In the genomic region with DNA sequence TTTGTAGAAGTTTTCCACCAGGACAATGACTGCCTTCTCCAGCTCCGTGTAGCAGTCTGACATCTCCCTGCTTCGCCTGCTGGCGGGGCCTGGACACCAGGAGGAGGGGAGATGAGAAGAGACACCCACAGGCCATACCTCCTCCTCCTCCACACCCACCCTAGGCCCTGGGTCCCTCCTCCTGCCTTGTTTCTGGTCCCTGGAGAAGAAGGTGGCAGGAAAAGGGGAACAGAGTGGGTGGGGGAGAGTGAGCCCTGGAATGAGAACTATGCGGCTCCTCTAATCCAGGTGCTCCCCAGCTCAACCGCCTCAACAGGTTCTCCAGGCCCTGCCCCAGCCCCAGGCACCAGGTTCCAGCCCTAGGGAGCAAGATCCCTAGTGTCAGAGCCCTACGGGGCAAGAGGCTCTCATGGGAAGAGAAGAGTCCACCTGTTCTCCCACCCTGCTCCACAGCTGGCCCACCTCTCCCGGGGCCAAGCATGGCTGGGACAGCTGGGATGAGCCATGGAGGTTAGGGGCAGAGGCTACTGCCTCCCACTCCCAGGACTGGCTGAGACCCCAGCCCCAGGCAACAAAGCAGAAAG, we compare ENCODE assay signal across 11 cellular contexts. TPM values are rescaled to one million over a fixed set of nuclear protein-coding genes. Genes with fewer than 3 reads are reported as not detected.
DNase-seq lines count a peak whose midpoint lies in the region; ATAC-seq, FAIRE-seq and TF ChIP-seq lines count a peak whose summit lies in the region.
"Had no signal": no experiment of that assay in that cellular context is flagged by ENCODE, and none has a peak within 500 bp of the region (broad histone marks: within the 10 kb centered on the region; RNA-seq: fewer than 3 reads in every experiment).

No MANE protein-coding gene starts in this region.

- H3K36me3 Mint-ChIP-seq in H9 (ENCODE audit: insufficient read depth in 1 of 3, low read depth in 3 of 3), result peaks cover 0 to 6% (median 4%) of the 10 kb centered on the region in 3 experiments; a peak in 3 of 7 replicates
- H3K36me3 Mint-ChIP-seq in stimulated activated effector memory CD8-positive, alpha-beta T cell treated with anti-CD3 and anti-CD28 coated beads, Interleukin-12 subunit alpha, Interleukin-12 subunit beta, amount 100 ng/mL, for 72 hours, result no peaks in the 10 kb centered on the region

- no peak overlapping the region for H2BK20ac ChIP-seq in H9 (ENCODE audit: low read depth, low read length, poor library complexity, severe bottlenecking)

- no peak overlapping the region for H3K4me3 Mint-ChIP-seq in H9
- H3K4me3 Mint-ChIP-seq in stimulated activated effector memory CD8-positive, alpha-beta T cell treated with anti-CD3 and anti-CD28 coated beads, Interleukin-12 subunit alpha, Interleukin-12 subunit beta, amount 100 ng/mL, for 72 hours, result no peak overlapping the region

- POLR2A ChIA-PET in K562 (lab: Yijun Ruan, JAX), result interaction anchor here (0.5 to 4.1 kb wide), 7 partner anchors 9 to 541 kb away, joined by 3 to 23 read pairs (median 3); a partner anchor contains a TSS

- H3K4ac ChIP-seq in H9 (ENCODE audit: low read depth, low read length), result no peak overlapping the region

- TF ChIP-seq CTCF in H9 (conservative IDR thresholded peaks at IDR 0.05) (no peak), K562 (IDR thresholded peaks at IDR 0.05 in 2 of 3, conservative IDR thresholded peaks at IDR 0.05 in 1 of 3; ENCODE audit: insufficient read depth in 2 of 3, low read depth in 1 of 3, low read length in 3 of 3) (no peak), lower leg skin (IDR thresholded peaks at IDR 0.05) (no peak)

- no peak for TF ChIP-seq EP300 in K562 (IDR thresholded peaks at IDR 0.05; ENCODE audit: low read length)

- H3K4me2 ChIP-seq in H9 (ENCODE audit: insufficient read depth, insufficient read length, low read length) (no peak overlapping the region), K562 (ENCODE audit: insufficient read depth, low read length) (no peak overlapping the region)

- no peak overlapping the region for H2BK12ac ChIP-seq in H9 (ENCODE audit: insufficient read length, low read depth, low read length)

- H2AFZ ChIP-seq in H9 (ENCODE audit: low read length) (no peak overlapping the region), K562 (ENCODE audit: low read depth, low read length) (0 out of 2 replicates have a peak overlapping the region, but pooled peaks have one; percentile 17)

- H4K20me1 ChIP-seq in H9 (ENCODE audit: control insufficient read depth, insufficient read depth, insufficient read length) (no peaks in the 10 kb centered on the region), K562 (replicated peaks; ENCODE audit: control insufficient read depth, insufficient read depth, low read length) (no peaks in the 10 kb centered on the region)

- peak; percentile 19 for FAIRE-seq in K562 (lab: Jason Lieb, UNC)
- FAIRE-seq: endometrium had no signal

- H3K79me2 ChIP-seq in H9 (ENCODE audit: insufficient read depth, low read length) (no peaks in the 10 kb centered on the region), K562 (ENCODE audit: control insufficient read depth, insufficient read depth, low read length) (no peaks in the 10 kb centered on the region)

- H3T11ph ChIP-seq in H9 (ENCODE audit: low read length), result no peak overlapping the region

- H4K8ac ChIP-seq in H9 (replicated peaks; ENCODE audit: insufficient read length, low read depth, low read length), result no peak overlapping the region

- no peak overlapping the region for H3K56ac ChIP-seq in H9 (ENCODE audit: insufficient read length, low read depth, low read length)

- CTCF ChIA-PET in K562 (lab: Yijun Ruan, JAX; ENCODE audit: low intra/inter-chr PET ratio), result no interaction called here

- H3K27ac Mint-ChIP-seq in H9, result peak overlapping the region in 1 of 3 experiments; percentile 78; a peak in 1 of 7 replicates
- peak overlapping the region; percentile 48 for H3K27ac Mint-ChIP-seq in stimulated activated effector memory CD8-positive, alpha-beta T cell treated with anti-CD3 and anti-CD28 coated beads, Interleukin-12 subunit alpha, Interleukin-12 subunit beta, amount 100 ng/mL, for 72 hours

- no peak overlapping the region for H4K5ac ChIP-seq in H9 (ENCODE audit: insufficient read length, low read depth, low read length)

- H3K14ac ChIP-seq in H9 (ENCODE audit: insufficient read depth, low read length), result peak overlapping the region; percentile 45; the same call in 1 of the 2 replicates

- H3K23me2 ChIP-seq in H9 (ENCODE audit: insufficient read length, low read depth, low read length, poor library complexity, severe bottlenecking), result peaks cover 3% of the 10 kb centered on the region

- H3K36me3 ChIP-seq in K562 (ENCODE audit: control insufficient read depth, insufficient read depth, low read length), result no peaks in the 10 kb centered on the region

- H3K27me3 ChIP-seq in H9 (ENCODE audit: insufficient read depth, low read length) (no peaks in the 10 kb centered on the region), K562 (ENCODE audit: control insufficient read depth in 2 of 2, insufficient read depth in 2 of 2, low read length in 2 of 2) (no peaks in the 10 kb centered on the region)

- H4K91ac ChIP-seq in H9 (ENCODE audit: insufficient read length, low read depth, low read length), result no peak overlapping the region

- H3K27ac ChIP-seq in H9 (ENCODE audit: insufficient read length, low read depth, low read length) (no peak overlapping the region), K562 (ENCODE audit: extremely low read depth, low read depth, low read length) (no peak overlapping the region)

- no peak overlapping the region for H3K23ac ChIP-seq in H9 (ENCODE audit: insufficient read length, low read depth, low read length)

- H3K79me1 ChIP-seq in H9 (ENCODE audit: insufficient read depth, low read depth, low read length, poor library complexity, severe bottlenecking), result no peaks in the 10 kb centered on the region

- H3K4me3 ChIP-seq in K562 (no peak overlapping the region), lower leg skin (ENCODE audit: low read depth, poor library complexity, severe bottlenecking) (no peak overlapping the region)

- no CpG with 5 or more reads among the region's 7 CpGs for WGBS in H9 (ENCODE audit: extremely low coverage, insufficient read length, low lambda C conversion rate)
- WGBS in K562 (ENCODE audit: insufficient coverage, low coverage, missing lambda C conversion rate), result 62% methylated on average over 7 of the region's 7 CpGs
- WGBS in lower leg skin, 2 donors, result 37 to 39% methylated on average over 6 to 7 of the region's 7 CpGs

- no peaks in the 10 kb centered on the region for H3K9me3 ChIP-seq in H9 (ENCODE audit: control insufficient read depth, low read depth, low read length)
- H3K9me3 ChIP-seq in K562 (replicated peaks; ENCODE audit: control insufficient read depth, insufficient read depth, low read depth, low read length), result no peaks in the 10 kb centered on the region

- TF ChIP-seq RAD21 in K562 (CRISPR knock-in tag; conservative IDR thresholded peaks at IDR 0.05 in 1 of 2, IDR thresholded peaks at IDR 0.05 in 1 of 2), result no peak

- peak overlapping the region; percentile 27 for H3K18ac ChIP-seq in H9 (ENCODE audit: insufficient read length, low read depth, low read length)

- ATAC-seq in K562, result peak; percentile 22; the same call in 2 of the 3 replicates
- no peak for ATAC-seq in stimulated activated effector memory CD8-positive, alpha-beta T cell treated with anti-CD3 and anti-CD28 coated beads, Interleukin-12 subunit alpha, Interleukin-12 subunit beta, amount 100 ng/mL, for 72 hours
- ATAC-seq in HG03135 (IDR thresholded peaks at IDR 0.05; ENCODE audit: unreplicated experiment), result no peak

- H2BK15ac ChIP-seq in H9 (ENCODE audit: low read depth, low read length), result no peak overlapping the region

- H3K4me1 ChIP-seq in H9 (ENCODE audit: insufficient read depth, low read length), result peaks cover 9% of the 10 kb centered on the region; the same call in 1 of the 2 replicates
- H3K4me1 ChIP-seq in K562 (replicated peaks in 1 of 2; ENCODE audit: control insufficient read depth in 2 of 2, insufficient read depth in 2 of 2, low read length in 2 of 2), result peaks cover 30 to 47% of the 10 kb centered on the region in 2 experiments

- peaks cover 6% of the 10 kb centered on the region for H3K9me1 ChIP-seq in K562 (ENCODE audit: control insufficient read depth, insufficient read depth, low read length)

- DNase-seq in H9 (no peak), K562 (ENCODE audit: extremely low read depth in 1 of 4, low spot score in 3 of 4) (no peak), kidney glomerular epithelial cell (lab: John Stamatoyannopoulos, UW) (peak; percentile 30), AG20443 (ENCODE audit: low spot score) (no peak), DMS 273 treated with DMSO at 0.1 percent for 48 hours (lab: John Stamatoyannopoulos, UW) (no peak), lower leg skin (ENCODE audit: low spot score in 2 of 2) (no peak)
- DNase-seq in stimulated activated effector memory CD8-positive, alpha-beta T cell treated with anti-CD3 and anti-CD28 coated beads, Interleukin-12 subunit alpha, Interleukin-12 subunit beta, amount 100 ng/mL, for 72 hours (ENCODE audit: low spot score in 2 of 2), result no peak
- DNase-seq: OCI-M1 had no signal

- no peak overlapping the region for H2BK120ac ChIP-seq in H9 (ENCODE audit: low read depth, low read length, poor library complexity, severe bottlenecking)

- no peak overlapping the region for H2AK5ac ChIP-seq in H9 (ENCODE audit: insufficient read length, low read length)

- in situ Hi-C loops in K562 (cut with MboI), result no loop called here

- TF ChIP-seq POLR2A in K562 (conservative IDR thresholded peaks at IDR 0.05) (no peak), lower leg skin (IDR thresholded peaks at IDR 0.05) (no peak)

- H3K9ac ChIP-seq in H9 (ENCODE audit: extremely low read depth, insufficient read length, low read length), result no peak overlapping the region
- peak overlapping the region in 1 of 2 experiments; percentile 79; a peak in 2 of 4 replicates for H3K9ac ChIP-seq in K562 (ENCODE audit: insufficient read depth in 1 of 2, low read depth in 2 of 2, low read length in 2 of 2)

- peaks cover 2% of the 10 kb centered on the region for H3K27me3 Mint-ChIP-seq in H9 (ENCODE audit: low read depth)

- no peaks in the 10 kb centered on the region for H3K9me3 Mint-ChIP-seq in H9
- H3K9me3 Mint-ChIP-seq in stimulated activated effector memory CD8-positive, alpha-beta T cell treated with anti-CD3 and anti-CD28 coated beads, Interleukin-12 subunit alpha, Interleukin-12 subunit beta, amount 100 ng/mL, for 72 hours, result no peaks in the 10 kb centered on the region

- BruUV-seq in K562 (replicated peaks; lab: Mats Ljungman, UMichigan), result no TSS peak

- no peak overlapping the region for H2BK5ac ChIP-seq in H9 (ENCODE audit: insufficient read length, low read length)

- peaks cover 34 to 44% of the 10 kb centered on the region in 2 experiments for H3K4me1 Mint-ChIP-seq in H9
- peaks cover 5% of the 10 kb centered on the region for H3K4me1 Mint-ChIP-seq in stimulated activated effector memory CD8-positive, alpha-beta T cell treated with anti-CD3 and anti-CD28 coated beads, Interleukin-12 subunit alpha, Interleukin-12 subunit beta, amount 100 ng/mL, for 72 hours

- intact Hi-C loops in K562 (cut with micrococcal nuclease), result no loop called here
- intact Hi-C loops in lower leg skin (cut with DNase I; ENCODE audit: low total_unique reads), result no loop called here

RNA-seq across cellular contexts. Expression of a gene that starts 4.8 kb away (rescaled TPM):
- total RNA-seq in H9 (2021) (8.0 and 8.2 TPM in 2 replicates), K562 (2014; rRNA removed) (1.6 and 2.8 TPM in 2 replicates), K562 (2014; rRNA removed; fragmentation: Illumina TruSeq; extraction: Trizol) (1.4 and 2.4 TPM in 2 replicates), K562 (2015; rRNA removed; fragmentation: Illumina TruSeq; extraction: Trizol) (1.8 and 2.2 TPM in 2 replicates), K562 (2021) (3.2 and 4.3 TPM in 2 replicates), lower leg skin (100 to 1,000 TPM; 289 to 390 (median 329) TPM)
- 0.65 and 1.3 TPM in 2 replicates for total RNA-seq in K562 (2011; cell fraction: chromatin; rRNA removed; ENCODE audit: low replicate concordance)
- 0.92 and 1.3 TPM in 2 replicates for total RNA-seq in K562 (2011; cell fraction: nucleolus; rRNA removed)
- 0.59 and 0.69 TPM in 2 replicates for total RNA-seq in K562 (2011; cell fraction: nucleoplasm; rRNA removed)
- polyA plus RNA-seq in K562 (2011; rRNA removed) (2.1 and 6.1 TPM in 2 replicates), K562 (2014; fragmentation: Illumina TruSeq; extraction: Trizol) (4.8 and 6.1 TPM in 2 replicates), K562 (2014; fragmentation: Nextera tagmentation; extraction: Ambion mirVana) (1 to 10 TPM; 2.0 to 5.0 TPM), K562 (2014; rRNA removed) (6.9 and 9.0 TPM in 2 replicates)
- 2.9 and 14.8 TPM in 2 replicates for polyA plus RNA-seq in K562 (2011; cell fraction: cytosol; rRNA removed)
- 0.81 and 4.1 TPM in 2 replicates for polyA plus RNA-seq in K562 (2011; cell fraction: nucleus; rRNA removed)
- 4.6 and 5.8 TPM in 2 replicates for polyA plus RNA-seq in K562 (2012)
- polyA minus RNA-seq in K562 (2011; rRNA and poly(A)+ RNA removed), result 0.63 and 1.3 TPM in 2 replicates
- 5.4 and 6.1 TPM in 2 replicates for polyA minus RNA-seq in K562 (2011; cell fraction: cytosol; rRNA and poly(A)+ RNA removed)
- 0.33 and 1.9 TPM in 2 replicates for polyA minus RNA-seq in K562 (2011; cell fraction: nucleus; rRNA and poly(A)+ RNA removed)

RNA-seq across cellular contexts. Expression of a gene that starts 7.9 kb away (rescaled TPM):
- total RNA-seq in H9 (2021) (0.63 and 0.66 TPM in 2 replicates), K562 (2014; rRNA removed) (0.41 TPM in 1 of 2 replicates, not detected in the other), K562 (2014; rRNA removed; fragmentation: Illumina TruSeq; extraction: Trizol) (0.15 TPM in 1 of 2 replicates, not detected in the other), K562 (2015; rRNA removed; fragmentation: Illumina TruSeq; extraction: Trizol) (not detected in 2 replicates), K562 (2021) (0.24 and 0.25 TPM in 2 replicates), lower leg skin (100 to 1,000 TPM; 416 to 668 (median 495) TPM)
- total RNA-seq in K562 (2011; cell fraction: chromatin; rRNA removed; ENCODE audit: low replicate concordance), result 0.51 TPM in 1 of 2 replicates, not detected in the other
- 1.5 TPM in 1 of 2 replicates, not detected in the other for total RNA-seq in K562 (2011; cell fraction: nucleolus; rRNA removed)
- total RNA-seq in K562 (2011; cell fraction: nucleoplasm; rRNA removed), result not detected in 2 replicates
- polyA plus RNA-seq in K562 (2011; rRNA removed) (0.24 TPM in 1 of 2 replicates, not detected in the other), K562 (2014; fragmentation: Illumina TruSeq; extraction: Trizol) (0.52 TPM in 1 of 2 replicates, not detected in the other), K562 (2014; fragmentation: Nextera tagmentation; extraction: Ambion mirVana) (under 1 TPM in 1 of 2 experiments, not detected in 1; 0.10 TPM), K562 (2014; rRNA removed) (0.59 and 0.64 TPM in 2 replicates)
- polyA plus RNA-seq in K562 (2011; cell fraction: cytosol; rRNA removed), result 0.07 and 0.21 TPM in 2 replicates
- polyA plus RNA-seq in K562 (2011; cell fraction: nucleus; rRNA removed), result 0.27 and 0.64 TPM in 2 replicates
- 0.15 and 0.20 TPM in 2 replicates for polyA plus RNA-seq in K562 (2012)
- 0.21 TPM in 1 of 2 replicates, not detected in the other for polyA minus RNA-seq in K562 (2011; rRNA and poly(A)+ RNA removed)
- not detected in 2 replicates for polyA minus RNA-seq in K562 (2011; cell fraction: cytosol; rRNA and poly(A)+ RNA removed)
- polyA minus RNA-seq in K562 (2011; cell fraction: nucleus; rRNA and poly(A)+ RNA removed), result not detected in 2 replicates
- total RNA-seq: posterior vena cava had no signal

RNA-seq across cellular contexts. Expression of a gene that starts 19.1 kb away (rescaled TPM):
- 55.0 and 64.5 TPM in 2 replicates for total RNA-seq in H9 (2021)
- 24.7 and 50.2 TPM in 2 replicates for total RNA-seq in K562 (2011; cell fraction: chromatin; rRNA removed; ENCODE audit: low replicate concordance)
- 28.6 and 31.2 TPM in 2 replicates for total RNA-seq in K562 (2011; cell fraction: nucleolus; rRNA removed)
- 27.3 and 31.8 TPM in 2 replicates for total RNA-seq in K562 (2011; cell fraction: nucleoplasm; rRNA removed)
- 48.8 and 58.0 TPM in 2 replicates for total RNA-seq in K562 (2014; rRNA removed)
- total RNA-seq in K562 (2014; rRNA removed; fragmentation: Illumina TruSeq; extraction: Trizol), result 45.6 and 53.8 TPM in 2 replicates
- 46.5 and 49.2 TPM in 2 replicates for total RNA-seq in K562 (2015; rRNA removed; fragmentation: Illumina TruSeq; extraction: Trizol)
- 41.9 and 43.3 TPM in 2 replicates for total RNA-seq in K562 (2021)
- 82.1 and 112 TPM in 2 replicates for polyA plus RNA-seq in K562 (2011; rRNA removed)
- 76.6 and 95.8 TPM in 2 replicates for polyA plus RNA-seq in K562 (2011; cell fraction: cytosol; rRNA removed)
- polyA plus RNA-seq in K562 (2011; cell fraction: nucleus; rRNA removed), result 77.0 and 81.9 TPM in 2 replicates
- 90.6 and 94.3 TPM in 2 replicates for polyA plus RNA-seq in K562 (2012)
- 46.5 and 51.4 TPM in 2 replicates for polyA plus RNA-seq in K562 (2014; fragmentation: Illumina TruSeq; extraction: Trizol)
- polyA plus RNA-seq in K562 (2014; fragmentation: Nextera tagmentation; extraction: Ambion mirVana), result 100 to 1,000 TPM; 128 to 129 TPM
- 101 and 114 TPM in 2 replicates for polyA plus RNA-seq in K562 (2014; rRNA removed)
- polyA minus RNA-seq in K562 (2011; rRNA and poly(A)+ RNA removed), result 26.7 and 43.1 TPM in 2 replicates
- 9.8 and 13.9 TPM in 2 replicates for polyA minus RNA-seq in K562 (2011; cell fraction: cytosol; rRNA and poly(A)+ RNA removed)
- 8.0 and 9.2 TPM in 2 replicates for polyA minus RNA-seq in K562 (2011; cell fraction: nucleus; rRNA and poly(A)+ RNA removed)
- 10 to 100 TPM; 44.1 to 72.8 (median 47.2) TPM for total RNA-seq in lower leg skin

RNA-seq across cellular contexts. Expression of a gene that starts 20.1 kb away (rescaled TPM):
- total RNA-seq in H9 (2021) (1.1 TPM in 1 of 2 replicates, not detected in the other), K562 (2014; rRNA removed) (16.1 and 22.4 TPM in 2 replicates), K562 (2014; rRNA removed; fragmentation: Illumina TruSeq; extraction: Trizol) (4.6 and 5.7 TPM in 2 replicates), K562 (2015; rRNA removed; fragmentation: Illumina TruSeq; extraction: Trizol) (7.9 TPM in 2 replicates), K562 (2021) (12.7 and 14.1 TPM in 2 replicates), lower leg skin (10 to 100 TPM in 3 of 4 donors, 1 to 10 TPM in 1; 8.7 to 33.5 (median 23.8) TPM)
- total RNA-seq in K562 (2011; cell fraction: chromatin; rRNA removed; ENCODE audit: low replicate concordance), result 3.4 and 6.9 TPM in 2 replicates
- 4.8 and 6.3 TPM in 2 replicates for total RNA-seq in K562 (2011; cell fraction: nucleolus; rRNA removed)
- total RNA-seq in K562 (2011; cell fraction: nucleoplasm; rRNA removed), result 5.9 and 8.4 TPM in 2 replicates
- polyA plus RNA-seq in K562 (2011; rRNA removed) (27.3 and 30.1 TPM in 2 replicates), K562 (2014; fragmentation: Illumina TruSeq; extraction: Trizol) (14.4 and 15.0 TPM in 2 replicates), K562 (2014; fragmentation: Nextera tagmentation; extraction: Ambion mirVana) (under 1 TPM; 0.44 to 0.53 TPM), K562 (2014; rRNA removed) (24.4 and 27.1 TPM in 2 replicates)
- 46.4 and 48.5 TPM in 2 replicates for polyA plus RNA-seq in K562 (2011; cell fraction: cytosol; rRNA removed)
- 10.6 and 11.0 TPM in 2 replicates for polyA plus RNA-seq in K562 (2011; cell fraction: nucleus; rRNA removed)
- 27.9 and 39.5 TPM in 2 replicates for polyA plus RNA-seq in K562 (2012)
- polyA minus RNA-seq in K562 (2011; rRNA and poly(A)+ RNA removed), result 12.5 and 25.6 TPM in 2 replicates
- 11.0 and 12.5 TPM in 2 replicates for polyA minus RNA-seq in K562 (2011; cell fraction: cytosol; rRNA and poly(A)+ RNA removed)
- polyA minus RNA-seq in K562 (2011; cell fraction: nucleus; rRNA and poly(A)+ RNA removed), result 2.2 and 4.4 TPM in 2 replicates

RNA-seq across cellular contexts. Expression of a gene that starts 25.7 kb away (rescaled TPM):
- total RNA-seq in H9 (2021) (126 and 129 TPM in 2 replicates), K562 (2014; rRNA removed) (60.8 and 75.6 TPM in 2 replicates), K562 (2014; rRNA removed; fragmentation: Illumina TruSeq; extraction: Trizol) (53.0 and 54.8 TPM in 2 replicates), K562 (2015; rRNA removed; fragmentation: Illumina TruSeq; extraction: Trizol) (57.2 and 60.4 TPM in 2 replicates), K562 (2021) (79.2 and 79.6 TPM in 2 replicates), lower leg skin (10 to 100 TPM; 56.1 to 86.9 (median 65.5) TPM)
- total RNA-seq in K562 (2011; cell fraction: chromatin; rRNA removed; ENCODE audit: low replicate concordance), result 128 and 182 TPM in 2 replicates
- total RNA-seq in K562 (2011; cell fraction: nucleolus; rRNA removed), result 86.2 and 96.9 TPM in 2 replicates
- total RNA-seq in K562 (2011; cell fraction: nucleoplasm; rRNA removed), result 171 and 245 TPM in 2 replicates
- polyA plus RNA-seq in K562 (2011; rRNA removed) (82.7 and 91.8 TPM in 2 replicates), K562 (2014; fragmentation: Illumina TruSeq; extraction: Trizol) (68.2 and 68.3 TPM in 2 replicates), K562 (2014; fragmentation: Nextera tagmentation; extraction: Ambion mirVana) (10 to 100 TPM; 10.2 to 10.3 TPM), K562 (2014; rRNA removed) (87.8 and 94.0 TPM in 2 replicates)
- polyA plus RNA-seq in K562 (2011; cell fraction: cytosol; rRNA removed), result 56.0 and 71.7 TPM in 2 replicates
- 78.6 and 81.6 TPM in 2 replicates for polyA plus RNA-seq in K562 (2011; cell fraction: nucleus; rRNA removed)
- 59.7 and 63.1 TPM in 2 replicates for polyA plus RNA-seq in K562 (2012)
- 67.2 and 81.2 TPM in 2 replicates for polyA minus RNA-seq in K562 (2011; rRNA and poly(A)+ RNA removed)
- 25.4 and 25.8 TPM in 2 replicates for polyA minus RNA-seq in K562 (2011; cell fraction: cytosol; rRNA and poly(A)+ RNA removed)
- 61.4 and 84.9 TPM in 2 replicates for polyA minus RNA-seq in K562 (2011; cell fraction: nucleus; rRNA and poly(A)+ RNA removed)

Comparison
In these comparisons a context has a peak if more than half of its experiments do, and no peak if none do; other contexts are left out.
1. RNA of a gene that starts 4.8 kb away (total RNA-seq): 289 to 390 TPM in lower leg skin; 8.0 to 8.2 TPM in H9 and 0.59 to 4.3 TPM in K562; every median in the first group is over 10 times any median in the second.
2. RNA of a gene that starts 7.9 kb away (total RNA-seq): 416 to 668 TPM in lower leg skin; 0.63 to 0.66 TPM in H9 and 0.15 to 1.5 TPM in K562; every median in the first group is over 100 times any median in the second.